In genomic region chr1:167554028-167554779, GRCh38 we compare ENCODE assay signal across 1 cellular context.
TF ChIP-seq lines count a peak whose summit lies in the region.

No MANE protein-coding gene starts in this region.

TF ChIP-seq in K562, 482 proteins besides CTCF, POLR2A, EP300 and RAD21 (continued from another document and continues in another):
- TF ChIP-seq ZMIZ1 (IDR thresholded peaks at IDR 0.05; ENCODE audit: low read depth in 2 of 2, low read length in 2 of 2), result peak in 1 of 2 experiments; percentile 29; a peak in 1 of 4 replicates
- peak; percentile 25; the same call in 1 of the 2 replicates for TF ChIP-seq SUPT5H (IDR thresholded peaks at IDR 0.05)
- no peak for TF ChIP-seq RNF2 (IDR thresholded peaks at IDR 0.05)
- 0 out of 2 replicates have a peak, but pooled peaks have one; percentile 25 for TF ChIP-seq ARID1B (IDR thresholded peaks at IDR 0.05)
- peak; percentile 24 for TF ChIP-seq TAF9B (IDR thresholded peaks at IDR 0.05; ENCODE audit: partially characterized antibody)
- TF ChIP-seq HDAC2 (IDR thresholded peaks at IDR 0.05), result peak; percentile 41; the same call in 1 of the 2 replicates
- TF ChIP-seq E2F6 (IDR thresholded peaks at IDR 0.05; ENCODE audit: borderline replicate concordance in 1 of 2, extremely low read depth in 1 of 2, insufficient read depth in 1 of 2, insufficient read length in 1 of 2, low read depth in 1 of 2, low read length in 1 of 2, poor library complexity in 1 of 2, severe bottlenecking in 1 of 2), result peak in 1 of 2 experiments; percentile 23
- TF ChIP-seq SPI1 (IDR thresholded peaks at IDR 0.05; ENCODE audit: borderline replicate concordance, low read depth, low read length), result peak; percentile 33; the same call in 1 of the 2 replicates
- peak; percentile 92 for TF ChIP-seq GTF2B (IDR thresholded peaks at IDR 0.05; ENCODE audit: extremely low read depth, insufficient read length)
- TF ChIP-seq GATAD2A (IDR thresholded peaks at IDR 0.05), result peak; percentile 12; the same call in 1 of the 2 replicates
- peak; percentile 71 for TF ChIP-seq C11orf30 (IDR thresholded peaks at IDR 0.05; ENCODE audit: low read depth)
- peak in 1 of 2 experiments; percentile 38; a peak in 1 of 4 replicates for TF ChIP-seq MNT (conservative IDR thresholded peaks at IDR 0.05)
- TF ChIP-seq GATA2 (CRISPR knock-in tag; IDR thresholded peaks at IDR 0.05), result peak; percentile 82
- TF ChIP-seq ZNF507 (tag; conservative IDR thresholded peaks at IDR 0.05), result no peak
- 0 out of 4 replicates have a peak, but pooled peaks of 1 of the 2 experiments have one; percentile 6 for TF ChIP-seq KDM1A (IDR thresholded peaks at IDR 0.05)
- peak; percentile 73 for TF ChIP-seq SMARCA4 (IDR thresholded peaks at IDR 0.05)
- no peak for TF ChIP-seq ZZZ3 (IDR thresholded peaks at IDR 0.05)
- no peak for TF ChIP-seq NR1H2 (CRISPR knock-in tag; IDR thresholded peaks at IDR 0.05)
- TF ChIP-seq PHF21A (IDR thresholded peaks at IDR 0.05; ENCODE audit: borderline replicate concordance, low read depth), result no peak
- TF ChIP-seq ZNF134 (CRISPR knock-in tag; conservative IDR thresholded peaks at IDR 0.05), result no peak
- peak; percentile 34; the same call in 1 of the 2 replicates for TF ChIP-seq FOXM1 (IDR thresholded peaks at IDR 0.05; ENCODE audit: low read depth)
- TF ChIP-seq FOXM1 (CRISPR knock-in tag; IDR thresholded peaks at IDR 0.05; ENCODE audit: low read depth), result 0 out of 2 replicates have a peak, but pooled peaks have one; percentile 10
- peak; percentile 46; the same call in 1 of the 2 replicates for TF ChIP-seq ZBTB40 (IDR thresholded peaks at IDR 0.05)
- TF ChIP-seq ZBTB40 (CRISPR knock-in tag; IDR thresholded peaks at IDR 0.05), result no peak
- no peak for TF ChIP-seq ZNF76 (CRISPR knock-in tag; IDR thresholded peaks at IDR 0.05; ENCODE audit: borderline replicate concordance)
- peak; percentile 34 for TF ChIP-seq CCNT2 (IDR thresholded peaks at IDR 0.05; ENCODE audit: borderline replicate concordance, extremely low read depth, insufficient read length, low read depth, low read length)
- peak; percentile 27; the same call in 1 of the 2 replicates for TF ChIP-seq ERF (CRISPR knock-in tag; IDR thresholded peaks at IDR 0.05)
- no peak for TF ChIP-seq CXXC5 (CRISPR knock-in tag; IDR thresholded peaks at IDR 0.05)
